Comparison of ENCODE assay signal across 31 cellular contexts in genomic region chr13:63944896-63945295, GRCh38.
"Had no signal": no experiment of that assay in that cellular context is flagged by ENCODE, and none has a peak within 500 bp of the region (broad histone marks: within the 10 kb centered on the region; RNA-seq: fewer than 3 reads in every experiment).

No MANE protein-coding gene starts in this region.

- H3K27ac ChIP-seq: ascending aorta, cardiac muscle cell, coronary artery, dorsolateral prefrontal cortex, gastrocnemius medialis, neural progenitor cell, right lobe of liver, testis had no signal

- H3K27me3 ChIP-seq: ascending aorta, cardiac muscle cell, dorsolateral prefrontal cortex, gastrocnemius medialis, neural progenitor cell, right lobe of liver, testis had no signal

- ATAC-seq: activated CD4-positive, alpha-beta T cell treated with anti-CD3 and anti-CD28 coated beads for 36 hours; activated CD8-positive, alpha-beta memory T cell treated with anti-CD3 and anti-CD28 coated beads, Interleukin-2, amount 10 ng/mL, durations not matched to agents 7 days and 5 days; activated CD8-positive, alpha-beta T cell treated with anti-CD3 and anti-CD28 coated beads, Interleukin-2, amount 10 ng/mL, durations not matched to agents 7 days and 5 days; activated T-cell treated with anti-CD3 and anti-CD28 coated beads, Interleukin-2, amount 50 U/mL, for 72 hours; gastrocnemius medialis; left colon; naive thymus-derived CD4-positive, alpha-beta T cell; right lobe of liver; stimulated activated naive CD8-positive, alpha-beta T cell treated with anti-CD3 and anti-CD28 coated beads, Interleukin-15, Interleukin-2, amounts not matched to agents 100 U/mL and 50 U/mL, for 24 hours had no signal

- DNase-seq: activated B cell treated with CpG ODN at 0.5 μM for 24 hours; activated CD4-positive, alpha-beta T cell treated with anti-CD3 and anti-CD28 coated beads for 36 hours; activated CD8-positive, alpha-beta memory T cell treated with anti-CD3 and anti-CD28 coated beads, Interleukin-2, amount 10 ng/mL, durations not matched to agents 7 days and 5 days; activated CD8-positive, alpha-beta T cell treated with anti-CD3 and anti-CD28 coated beads, Interleukin-2, amount 10 ng/mL, durations not matched to agents 7 days and 5 days; activated naive CD4-positive, alpha-beta T cell; activated T-cell treated with anti-CD3 and anti-CD28 coated beads, Interleukin-2, amount 50 U/mL, for 72 hours; cerebellar nuclear complex; dorsolateral prefrontal cortex; effector memory CD4-positive, alpha-beta T cell; erythroblast; gastrocnemius medialis; glutamatergic neuron; islet precursor cell; left colon; mammary epithelial cell; midbrain; naive thymus-derived CD4-positive, alpha-beta T cell; posterior cingulate gyrus; right lobe of liver; stimulated activated CD4-positive, alpha-beta T cell treated with anti-CD3 and anti-CD28 coated beads, Interleukin-2, amount 100 ng/mL, for 48 hours; stimulated activated naive CD8-positive, alpha-beta T cell treated with anti-CD3 and anti-CD28 coated beads, Interleukin-15, Interleukin-2, amounts not matched to agents 100 U/mL and 50 U/mL, for 24 hours; testis; trophoblast cell had no signal

- H3K4me1 Mint-ChIP-seq: activated B cell treated with CpG ODN at 0.5 μM for 24 hours; activated CD4-positive, alpha-beta T cell treated with anti-CD3 and anti-CD28 coated beads for 36 hours; activated CD8-positive, alpha-beta memory T cell treated with anti-CD3 and anti-CD28 coated beads, Interleukin-2, amount 10 ng/mL, durations not matched to agents 7 days and 5 days; brain; naive thymus-derived CD4-positive, alpha-beta T cell had no signal

- H2AFZ ChIP-seq: neural progenitor cell had no signal

- FAIRE-seq: urothelium cell line had no signal

- H3K36me3 Mint-ChIP-seq: activated CD8-positive, alpha-beta memory T cell treated with anti-CD3 and anti-CD28 coated beads, Interleukin-2, amount 10 ng/mL, durations not matched to agents 7 days and 5 days; activated naive CD8-positive, alpha-beta T cell; brain; naive thymus-derived CD4-positive, alpha-beta T cell; neural progenitor cell had no signal

- H3K4me2 ChIP-seq: neural progenitor cell had no signal

- H3K27ac Mint-ChIP-seq: activated B cell treated with CpG ODN at 0.5 μM for 24 hours; activated CD4-positive, alpha-beta T cell treated with anti-CD3 and anti-CD28 coated beads for 36 hours; activated CD8-positive, alpha-beta memory T cell treated with anti-CD3 and anti-CD28 coated beads, Interleukin-2, amount 10 ng/mL, durations not matched to agents 7 days and 5 days; activated CD8-positive, alpha-beta T cell treated with anti-CD3 and anti-CD28 coated beads, Interleukin-2, amount 10 ng/mL, durations not matched to agents 7 days and 5 days; activated naive CD8-positive, alpha-beta T cell; activated T-cell treated with anti-CD3 and anti-CD28 coated beads, Interleukin-2, amount 50 U/mL, for 72 hours; brain; naive thymus-derived CD4-positive, alpha-beta T cell; neural progenitor cell; T-helper 2 cell treated with Interferon-gamma antibody and Interleukin-4, amounts not matched to agents 5 μg/mL and 100 μg/mL, for 36 hours had no signal

- H3K9me3 ChIP-seq: ascending aorta, gastrocnemius medialis, right lobe of liver, testis had no signal

- H3K4me1 ChIP-seq: ascending aorta, gastrocnemius medialis, neural progenitor cell, right lobe of liver, testis had no signal

- H3K9ac ChIP-seq: neural progenitor cell had no signal

- H3K36me3 ChIP-seq: ascending aorta, cardiac muscle cell, gastrocnemius medialis, neural progenitor cell, right lobe of liver had no signal

- H3K4me3 Mint-ChIP-seq: activated B cell treated with CpG ODN at 0.5 μM for 24 hours; activated CD4-positive, alpha-beta T cell treated with anti-CD3 and anti-CD28 coated beads for 36 hours; activated CD8-positive, alpha-beta memory T cell treated with anti-CD3 and anti-CD28 coated beads, Interleukin-2, amount 10 ng/mL, durations not matched to agents 7 days and 5 days; activated CD8-positive, alpha-beta T cell treated with anti-CD3 and anti-CD28 coated beads, Interleukin-2, amount 10 ng/mL, durations not matched to agents 7 days and 5 days; activated naive CD8-positive, alpha-beta T cell; activated T-cell treated with anti-CD3 and anti-CD28 coated beads, Interleukin-2, amount 50 U/mL, for 72 hours; brain; naive thymus-derived CD4-positive, alpha-beta T cell; neural progenitor cell; T-helper 2 cell treated with Interferon-gamma antibody and Interleukin-4, amounts not matched to agents 5 μg/mL and 100 μg/mL, for 36 hours had no signal

- H3K4me3 ChIP-seq: ascending aorta, cardiac muscle cell, coronary artery, dorsolateral prefrontal cortex, gastrocnemius medialis, neural progenitor cell, right lobe of liver, testis had no signal

- H3K27me3 Mint-ChIP-seq: activated B cell treated with CpG ODN at 0.5 μM for 24 hours; activated CD4-positive, alpha-beta T cell treated with anti-CD3 and anti-CD28 coated beads for 36 hours; activated CD8-positive, alpha-beta memory T cell treated with anti-CD3 and anti-CD28 coated beads, Interleukin-2, amount 10 ng/mL, durations not matched to agents 7 days and 5 days; activated naive CD8-positive, alpha-beta T cell; brain; naive thymus-derived CD4-positive, alpha-beta T cell had no signal

- H3K9me3 Mint-ChIP-seq: activated B cell treated with CpG ODN at 0.5 μM for 24 hours, neural progenitor cell had no signal
